ENCODE assay signal across 9 cellular contexts in the genomic region with DNA sequence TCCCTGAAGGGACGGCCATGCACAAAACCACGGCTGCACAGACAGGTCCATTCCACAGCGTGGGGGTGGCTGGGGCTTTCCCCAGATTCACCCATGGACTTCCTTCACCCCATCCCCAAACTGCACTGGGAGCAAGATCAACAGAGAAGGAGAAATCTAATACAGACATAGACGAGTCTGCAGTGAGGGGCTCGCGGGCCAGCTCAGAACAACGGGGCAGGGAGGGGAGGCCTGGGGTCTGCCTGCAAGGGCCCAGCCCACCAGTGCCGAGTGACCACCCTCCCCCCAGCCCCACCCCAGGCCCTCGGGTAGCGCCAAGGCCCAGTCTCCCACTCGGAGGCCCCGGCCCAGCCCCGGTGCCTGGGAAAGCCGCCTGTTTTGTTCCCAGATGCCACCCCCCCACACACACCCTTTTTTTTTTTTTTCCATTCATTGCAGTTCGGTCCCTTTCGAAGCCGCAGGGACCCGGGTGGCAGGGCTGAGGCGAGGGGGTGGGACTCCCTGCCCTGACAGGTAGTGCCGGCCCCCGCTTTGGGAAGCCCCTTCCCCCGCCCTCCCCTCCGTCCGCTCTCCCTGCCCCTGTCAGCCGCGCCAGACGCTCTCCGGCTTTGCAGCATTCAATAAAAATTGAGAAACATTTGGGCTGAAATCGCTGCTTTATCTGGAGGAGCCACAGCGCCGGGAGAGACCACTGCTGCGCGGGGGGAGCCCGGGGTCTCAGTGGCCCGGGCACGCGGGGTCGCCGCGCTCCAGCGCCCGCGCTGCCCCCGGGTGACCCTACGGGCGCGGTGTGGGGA. TPM values are rescaled to one million over a fixed set of nuclear protein-coding genes. Genes with fewer than 3 reads are reported as not detected.
DNase-seq lines count a peak whose midpoint lies in the region; ATAC-seq lines count a peak whose summit lies in the region.
"Had no signal": no experiment of that assay in that cellular context is flagged by ENCODE, and none has a peak within 500 bp of the region (broad histone marks: within the 10 kb centered on the region; RNA-seq: fewer than 3 reads in every experiment).

No MANE protein-coding gene starts in this region.

- peaks cover 5% of the 10 kb centered on the region for H3K4me1 Mint-ChIP-seq in activated naive CD8-positive, alpha-beta T cell treated with anti-CD3 and anti-CD28 coated beads for 36 hours

- intact Hi-C loops in left cardiac atrium (cut with DNase I), result loop anchor here in 1 of 2 donors (10.0 kb wide), 2 partner anchors 175 to 215 kb away; no protein-coding TSS in a partner anchor
- intact Hi-C loops in posterior cingulate gyrus (cut with DNase I), result no loop called here

- H3K27ac Mint-ChIP-seq in activated naive CD8-positive, alpha-beta T cell treated with anti-CD3 and anti-CD28 coated beads for 36 hours, result no peak overlapping the region

- no peaks in the 10 kb centered on the region for H3K9me3 Mint-ChIP-seq in activated naive CD8-positive, alpha-beta T cell treated with anti-CD3 and anti-CD28 coated beads for 36 hours

- H3K36me3 Mint-ChIP-seq in activated naive CD8-positive, alpha-beta T cell treated with anti-CD3 and anti-CD28 coated beads for 36 hours, result no peaks in the 10 kb centered on the region

- H3K4me3 Mint-ChIP-seq in activated naive CD8-positive, alpha-beta T cell treated with anti-CD3 and anti-CD28 coated beads for 36 hours, result peak overlapping the region; percentile 43

- H3K27me3 Mint-ChIP-seq in activated naive CD8-positive, alpha-beta T cell treated with anti-CD3 and anti-CD28 coated beads for 36 hours, result peaks cover 69% of the 10 kb centered on the region

- peak; percentile 22 for DNase-seq in activated T-cell treated with anti-CD3 and anti-CD28 coated beads for 48 hours (ENCODE audit: low read depth)
- no peak for DNase-seq in activated T-cell treated with anti-CD3 and anti-CD28 coated beads for 4 hours
- DNase-seq in NCI-H226, result peak; percentile 27
- DNase-seq in activated naive CD8-positive, alpha-beta T cell treated with anti-CD3 and anti-CD28 coated beads for 36 hours, result no peak
- DNase-seq in left cardiac atrium, result peak; percentile 72
- peak; percentile 47 to 94 (median 68) for DNase-seq in posterior cingulate gyrus
- no peak for DNase-seq in NCI-H2029 treated with DMSO at 0.1 percent for 48 hours (lab: John Stamatoyannopoulos, UW)

- ATAC-seq in left cardiac atrium, result peak; percentile 35 to 50
- no peak for ATAC-seq in GM19328 (IDR thresholded peaks at IDR 0.05; ENCODE audit: unreplicated experiment)

RNA-seq across cellular contexts. Expression of gene EPHB2, which starts 0.6 kb away (rescaled TPM):
- total RNA-seq in activated naive CD8-positive, alpha-beta T cell treated with anti-CD3 and anti-CD28 coated beads for 36 hours, result under 1 TPM in 1 of 2 experiments, not detected in 1; 0.04 TPM
- 1 to 10 TPM; 2.9 to 4.3 TPM for total RNA-seq in left cardiac atrium

RNA-seq across cellular contexts. Expression of gene C1QB, which starts 57.1 kb away (rescaled TPM):
- not detected for total RNA-seq in activated naive CD8-positive, alpha-beta T cell treated with anti-CD3 and anti-CD28 coated beads for 36 hours
- 100 to 1,000 TPM; 133 to 356 TPM for total RNA-seq in left cardiac atrium
- total RNA-seq: glomerular endothelial cell had no signal

Comparison
In these comparisons a context has a peak if more than half of its experiments do, and no peak if none do; other contexts are left out.
1. DNase-seq: peak in activated T-cell treated with anti-CD3 and anti-CD28 coated beads for 48 hours (single experiment), NCI-H226 (single experiment), left cardiac atrium (single experiment) and posterior cingulate gyrus (10 of 10); none in activated T-cell treated with anti-CD3 and anti-CD28 coated beads for 4 hours (single experiment), activated naive CD8-positive, alpha-beta T cell treated with anti-CD3 and anti-CD28 coated beads for 36 hours (single experiment) and NCI-H2029 treated with DMSO at 0.1 percent for 48 hours (single experiment).
2. RNA of gene C1QB, which starts 57.1 kb away (total RNA-seq): 133 to 356 TPM in left cardiac atrium; not detected in activated naive CD8-positive, alpha-beta T cell treated with anti-CD3 and anti-CD28 coated beads for 36 hours; every median in the first group is over 100 times any median in the second.